In the genomic region with DNA sequence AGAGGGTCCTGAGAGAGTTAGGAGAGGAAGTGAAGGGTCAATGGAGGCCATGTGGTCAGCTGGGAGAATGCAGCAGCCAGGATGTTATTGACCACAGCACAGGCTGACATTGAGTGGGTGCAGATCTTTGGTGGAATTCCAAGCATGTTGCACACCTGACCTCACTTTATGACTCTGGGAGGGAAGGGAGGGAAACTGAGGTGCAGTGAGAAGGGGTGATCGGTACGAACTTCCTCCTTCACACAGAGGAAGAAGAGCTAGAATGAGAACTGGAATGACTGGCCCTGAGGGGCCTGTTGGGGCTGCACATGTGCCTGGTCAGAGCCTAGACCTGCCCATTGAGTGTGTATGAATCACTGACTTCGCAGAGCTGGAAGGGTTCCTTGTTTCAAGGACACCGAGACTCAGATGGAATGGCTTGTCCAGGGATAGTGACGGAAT, we compare ENCODE assay signal across 20 cellular contexts. TPM values are rescaled to one million over a fixed set of nuclear protein-coding genes. Genes with fewer than 3 reads are reported as not detected.
A peak's percentile ranks its signal among the peaks of the same experiment; 100 is the strongest.
DNase-seq lines count a peak whose midpoint lies in the region; ATAC-seq and TF ChIP-seq lines count a peak whose summit lies in the region.
"Had no signal": no experiment of that assay in that cellular context is flagged by ENCODE, and none has a peak within 500 bp of the region (broad histone marks: within the 10 kb centered on the region; RNA-seq: fewer than 3 reads in every experiment).

No MANE protein-coding gene starts in this region.

- DNase-seq in activated CD8-positive, alpha-beta memory T cell treated with anti-CD3 and anti-CD28 coated beads, Interleukin-2, amount 10 ng/mL, durations not matched to agents 7 days and 5 days: no peak
- DNase-seq in activated CD8-positive, alpha-beta memory T cell treated with anti-CD3 and anti-CD28 coated beads, Interleukin-2, amount 50 U/mL, for 48 hours: no peak
- DNase-seq in amniotic epithelial cell (ENCODE audit: low read depth) (peak; percentile 68), esophagus squamous epithelium (lab: John Stamatoyannopoulos, UW) (no peak), sigmoid colon (no peak), OCI-M2 (lab: John Stamatoyannopoulos, UW; ENCODE audit: unreplicated experiment) (no peak), T1000 (lab: John Stamatoyannopoulos, UW) (no peak), DMS 273 treated with DMSO at 0.1 percent for 48 hours (lab: John Stamatoyannopoulos, UW) (no peak)
- DNase-seq: activated CD4-positive, alpha-beta T cell treated with anti-CD3 and anti-CD28 coated beads for 1 hour; activated effector memory CD4-positive, alpha-beta T cell treated with Interleukin-2 at 50 U/mL for 16 hours; anterior cingulate cortex; C1 segment of cervical spinal cord; colonic mucosa; H7; hippocampal formation; NCI-H146; NCI-H345; occipital lobe; Right ventricle myocardium superior; uterus had no signal

- H3K27me3 Mint-ChIP-seq in activated CD8-positive, alpha-beta memory T cell treated with anti-CD3 and anti-CD28 coated beads, Interleukin-2, amount 10 ng/mL, durations not matched to agents 7 days and 5 days: no peaks in the 10 kb centered on the region

- H3K9me3 ChIP-seq in esophagus squamous epithelium (no peaks in the 10 kb centered on the region), sigmoid colon (no peaks in the 10 kb centered on the region)
- H3K9me3 ChIP-seq: colonic mucosa, uterus had no signal

- H3K27ac Mint-ChIP-seq in activated CD8-positive, alpha-beta memory T cell treated with anti-CD3 and anti-CD28 coated beads, Interleukin-2, amount 10 ng/mL, durations not matched to agents 7 days and 5 days: peak overlapping the region; percentile 31

- H3K27ac ChIP-seq in esophagus squamous epithelium: peak overlapping the region; percentile 39 to 78 (median 68)
- H3K27ac ChIP-seq in sigmoid colon: peak overlapping the region in 3 of 4 donors; percentile 31 to 87 (median 85)
- H3K27ac ChIP-seq: colonic mucosa, uterus had no signal

- H3K9me3 Mint-ChIP-seq in activated CD8-positive, alpha-beta memory T cell treated with anti-CD3 and anti-CD28 coated beads, Interleukin-2, amount 10 ng/mL, durations not matched to agents 7 days and 5 days (ENCODE audit: low read depth): no peaks in the 10 kb centered on the region

- peaks cover 0 to 6% (median 0%) of the 10 kb centered on the region in 3 donors for H3K36me3 ChIP-seq in esophagus squamous epithelium
- H3K36me3 ChIP-seq in sigmoid colon: peaks cover 0 to 13% (median 0%) of the 10 kb centered on the region in 4 donors
- H3K36me3 ChIP-seq: colonic mucosa, uterus had no signal

- H3K27me3 ChIP-seq in esophagus squamous epithelium (no peaks in the 10 kb centered on the region), sigmoid colon (no peaks in the 10 kb centered on the region)
- H3K27me3 ChIP-seq: colonic mucosa, uterus had no signal

- TF ChIP-seq EP300 in sigmoid colon (IDR thresholded peaks at IDR 0.05): no peak

- no peak for ATAC-seq in activated CD8-positive, alpha-beta memory T cell treated with anti-CD3 and anti-CD28 coated beads, Interleukin-2, amount 10 ng/mL, durations not matched to agents 7 days and 5 days

- no peak overlapping the region for H3K4me3 ChIP-seq in esophagus squamous epithelium
- H3K4me3 ChIP-seq in sigmoid colon: no peak overlapping the region
- H3K4me3 ChIP-seq: colonic mucosa, uterus had no signal

- TF ChIP-seq CTCF in esophagus squamous epithelium (IDR thresholded peaks at IDR 0.05): no peak
- TF ChIP-seq CTCF in sigmoid colon (IDR thresholded peaks at IDR 0.05): no peak

- TF ChIP-seq POLR2A in esophagus squamous epithelium (IDR thresholded peaks at IDR 0.05): no peak
- no peak for TF ChIP-seq POLR2A in sigmoid colon (IDR thresholded peaks at IDR 0.05)

- H3K4me1 ChIP-seq in esophagus squamous epithelium: peaks cover 32 to 98% (median 74%) of the 10 kb centered on the region in 3 donors
- H3K4me1 ChIP-seq in sigmoid colon: peaks cover 0 to 61% (median 21%) of the 10 kb centered on the region in 4 donors
- H3K4me1 ChIP-seq: colonic mucosa, uterus had no signal

- peaks cover 43% of the 10 kb centered on the region for H3K4me1 Mint-ChIP-seq in activated CD8-positive, alpha-beta memory T cell treated with anti-CD3 and anti-CD28 coated beads, Interleukin-2, amount 10 ng/mL, durations not matched to agents 7 days and 5 days

- 11 to 44% methylated on average over 5 of the region's 5 CpGs for WGBS in esophagus squamous epithelium, 2 donors
- 82 to 97% methylated on average over 5 of the region's 5 CpGs for WGBS in sigmoid colon, 2 donors

- intact Hi-C loops in esophagus squamous epithelium (cut with DNase I) (no loop called here), sigmoid colon (cut with DNase I) (no loop called here)

- H3K36me3 Mint-ChIP-seq in activated CD8-positive, alpha-beta memory T cell treated with anti-CD3 and anti-CD28 coated beads, Interleukin-2, amount 10 ng/mL, durations not matched to agents 7 days and 5 days: peaks cover 33% of the 10 kb centered on the region

- no peak overlapping the region for H3K4me3 Mint-ChIP-seq in activated CD8-positive, alpha-beta memory T cell treated with anti-CD3 and anti-CD28 coated beads, Interleukin-2, amount 10 ng/mL, durations not matched to agents 7 days and 5 days

- CTCF ChIA-PET in activated CD8-positive, alpha-beta memory T cell treated with anti-CD3 and anti-CD28 coated beads, Interleukin-2, amount 10 ng/mL, durations not matched to agents 7 days and 5 days (lab: Charles Lee): interaction anchor here (0.7 to 1.2 kb wide), 4 partner anchors 8 to 114 kb away, joined by 3 to 5 read pairs (median 4); a partner anchor contains a TSS

RNA-seq across cellular contexts. Expression of a gene that starts 9.8 kb away (rescaled TPM):
- total RNA-seq in activated CD8-positive, alpha-beta memory T cell treated with anti-CD3 and anti-CD28 coated beads, Interleukin-2, amount 10 ng/mL, durations not matched to agents 7 days and 5 days: 10 to 100 TPM; 23.1 to 28.4 TPM
- total RNA-seq in esophagus squamous epithelium (100 to 1,000 TPM in 1 of 4 donors, 10 to 100 TPM in 3; 53.8 to 105 (median 81.9) TPM), sigmoid colon (100 to 1,000 TPM in 1 of 4 donors, 10 to 100 TPM in 3; 14.3 to 291 (median 57.8) TPM)
- 10 to 100 TPM in 1 of 3 donors, 1 to 10 TPM in 2; 1.2 to 14.9 (median 4.9) TPM for polyA plus RNA-seq in sigmoid colon

RNA-seq across cellular contexts. Expression of a gene that starts 26.2 kb away (rescaled TPM):
- total RNA-seq in activated CD8-positive, alpha-beta memory T cell treated with anti-CD3 and anti-CD28 coated beads, Interleukin-2, amount 10 ng/mL, durations not matched to agents 7 days and 5 days: 10 to 100 TPM; 10.5 to 12.9 TPM
- total RNA-seq in esophagus squamous epithelium (10 to 100 TPM in 2 of 4 donors, 1 to 10 TPM in 2; 4.4 to 14.7 (median 10.8) TPM), sigmoid colon (10 to 100 TPM; 16.1 to 33.2 (median 18.3) TPM)
- 10 to 100 TPM in 2 of 3 donors, 1 to 10 TPM in 1; 8.8 to 12.0 (median 10.3) TPM for polyA plus RNA-seq in sigmoid colon
